Comparison of ENCODE assay signal across 1 cellular context in the genomic region with DNA sequence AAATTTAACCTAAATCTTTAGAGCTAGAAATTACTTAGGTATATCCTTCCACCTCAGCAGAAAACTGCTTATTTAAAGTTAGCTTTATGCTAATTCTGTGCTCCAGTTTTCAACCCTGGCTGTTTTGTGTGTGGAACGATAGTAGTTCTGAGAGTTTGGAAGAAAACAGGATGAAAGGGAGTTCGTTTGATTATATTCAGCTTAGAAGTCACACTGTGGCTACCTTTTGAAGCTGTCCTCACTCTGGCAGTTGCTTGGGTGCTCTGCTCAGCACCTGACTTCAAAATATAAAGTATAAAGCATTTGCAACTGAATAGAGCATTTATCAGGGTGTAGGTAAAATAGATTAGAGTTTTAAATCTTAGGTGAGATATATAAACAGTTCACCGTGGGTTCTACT.
TF ChIP-seq lines count a peak whose summit lies in the region.

No MANE protein-coding gene starts in this region.

TF ChIP-seq in WTC11, 78 proteins besides CTCF, POLR2A, EP300 and RAD21 (continued from another document):
- TF ChIP-seq, protein P1, sequence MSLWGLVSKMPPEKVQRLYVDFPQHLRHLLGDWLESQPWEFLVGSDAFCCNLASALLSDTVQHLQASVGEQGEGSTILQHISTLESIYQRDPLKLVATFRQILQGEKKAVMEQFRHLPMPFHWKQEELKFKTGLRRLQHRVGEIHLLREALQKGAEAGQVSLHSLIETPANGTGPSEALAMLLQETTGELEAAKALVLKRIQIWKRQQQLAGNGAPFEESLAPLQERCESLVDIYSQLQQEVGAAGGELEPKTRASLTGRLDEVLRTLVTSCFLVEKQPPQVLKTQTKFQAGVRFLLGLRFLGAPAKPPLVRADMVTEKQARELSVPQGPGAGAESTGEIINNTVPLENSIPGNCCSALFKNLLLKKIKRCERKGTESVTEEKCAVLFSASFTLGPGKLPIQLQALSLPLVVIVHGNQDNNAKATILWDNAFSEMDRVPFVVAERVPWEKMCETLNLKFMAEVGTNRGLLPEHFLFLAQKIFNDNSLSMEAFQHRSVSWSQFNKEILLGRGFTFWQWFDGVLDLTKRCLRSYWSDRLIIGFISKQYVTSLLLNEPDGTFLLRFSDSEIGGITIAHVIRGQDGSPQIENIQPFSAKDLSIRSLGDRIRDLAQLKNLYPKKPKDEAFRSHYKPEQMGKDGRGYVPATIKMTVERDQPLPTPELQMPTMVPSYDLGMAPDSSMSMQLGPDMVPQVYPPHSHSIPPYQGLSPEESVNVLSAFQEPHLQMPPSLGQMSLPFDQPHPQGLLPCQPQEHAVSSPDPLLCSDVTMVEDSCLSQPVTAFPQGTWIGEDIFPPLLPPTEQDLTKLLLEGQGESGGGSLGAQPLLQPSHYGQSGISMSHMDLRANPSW (CRISPR knock-in tag; conservative IDR thresholded peaks at IDR 0.05; ENCODE audit: low read depth): no peak
- TF ChIP-seq, protein P2, sequence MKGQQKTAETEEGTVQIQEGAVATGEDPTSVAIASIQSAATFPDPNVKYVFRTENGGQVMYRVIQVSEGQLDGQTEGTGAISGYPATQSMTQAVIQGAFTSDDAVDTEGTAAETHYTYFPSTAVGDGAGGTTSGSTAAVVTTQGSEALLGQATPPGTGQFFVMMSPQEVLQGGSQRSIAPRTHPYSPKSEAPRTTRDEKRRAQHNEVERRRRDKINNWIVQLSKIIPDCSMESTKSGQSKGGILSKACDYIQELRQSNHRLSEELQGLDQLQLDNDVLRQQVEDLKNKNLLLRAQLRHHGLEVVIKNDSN (CRISPR knock-in tag; IDR thresholded peaks at IDR 0.05): no peak
- TF ChIP-seq GTF2I (CRISPR knock-in tag; conservative IDR thresholded peaks at IDR 0.05): no peak
- TF ChIP-seq ZNF512 (CRISPR knock-in tag; IDR thresholded peaks at IDR 0.05; ENCODE audit: borderline replicate concordance): no peak
- TF ChIP-seq OVOL2 (CRISPR knock-in tag; IDR thresholded peaks at IDR 0.05; ENCODE audit: borderline replicate concordance): no peak
TF ChIP-seq in WTC11: peak in this region for 0.
